In the genomic region with DNA sequence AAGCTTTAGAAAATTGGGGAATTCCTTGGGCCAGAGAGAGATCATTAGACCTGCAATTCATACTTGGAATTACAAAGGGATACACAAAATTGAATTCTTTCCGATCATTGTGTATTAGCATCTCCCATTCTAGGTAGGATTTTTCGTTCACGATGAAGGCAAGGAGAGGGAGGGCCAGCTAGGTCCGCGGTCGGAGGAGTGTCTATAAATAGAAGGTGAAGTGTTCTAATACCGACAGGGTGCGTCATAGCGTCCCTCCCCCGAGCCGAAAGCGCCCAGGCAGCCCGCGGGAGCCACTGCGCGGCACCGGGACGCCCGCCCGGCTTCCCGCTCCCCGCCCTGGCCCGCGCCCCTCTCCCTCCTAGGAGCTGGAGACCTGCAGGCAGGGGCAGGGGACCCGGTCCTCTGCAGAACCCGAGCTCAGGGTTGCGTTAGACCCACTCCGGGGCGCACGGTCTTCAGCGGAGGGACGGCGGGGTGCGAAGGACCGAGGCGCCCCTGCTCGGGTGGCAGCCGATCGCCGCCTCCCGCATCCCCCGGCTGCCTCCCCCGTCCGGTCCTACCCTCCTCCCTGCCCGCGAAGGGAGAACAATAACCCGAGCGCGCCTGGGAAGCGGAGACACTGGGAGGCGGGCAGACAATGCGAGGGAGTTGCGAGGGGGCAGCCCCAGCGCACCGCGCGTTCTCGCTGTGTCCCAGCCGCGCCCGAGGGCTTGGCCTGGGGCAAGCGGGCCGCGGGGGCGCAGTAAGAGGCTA, we compare ENCODE assay signal across 8 cellular contexts.
DNase-seq lines count a peak whose midpoint lies in the region; ATAC-seq and TF ChIP-seq lines count a peak whose summit lies in the region.

No MANE protein-coding gene starts in this region.

- H3K9ac ChIP-seq in HUES64 (ENCODE audit: low read depth, low read length) = peak overlapping the region; percentile 84
- peak overlapping the region; percentile 87 for H3K9ac ChIP-seq in OCI-LY3 (ENCODE audit: low read length)

- peaks cover 66% of the 10 kb centered on the region for H3K27me3 ChIP-seq in HUES64 (ENCODE audit: insufficient read depth, low read length)
- H3K27me3 ChIP-seq in OCI-LY3 (ENCODE audit: low read depth, low read length) = peaks cover 17% of the 10 kb centered on the region

- peak overlapping the region; percentile 62 for H3K27ac ChIP-seq in HUES64 (ENCODE audit: low read depth, low read length)
- H3K27ac ChIP-seq in OCI-LY3 (ENCODE audit: low read length) = peak overlapping the region; percentile 62

- H3K4me1 Mint-ChIP-seq in activated T-cell treated with anti-CD3 and anti-CD28 coated beads, Interleukin-2, amount 50 U/mL, for 24 hours (ENCODE audit: low read depth) = peaks cover 33% of the 10 kb centered on the region
- peaks cover 17% of the 10 kb centered on the region for H3K4me1 Mint-ChIP-seq in stimulated activated effector memory CD8-positive, alpha-beta T cell treated with anti-CD3 and anti-CD28 coated beads, Interleukin-12 subunit alpha, Interleukin-12 subunit beta, amount 100 ng/mL, for 72 hours

- H3K36me3 ChIP-seq in HUES64 (ENCODE audit: insufficient read depth, low read length) (no peaks in the 10 kb centered on the region), OCI-LY3 (replicated peaks; ENCODE audit: low read depth, low read length) (no peaks in the 10 kb centered on the region)

- H3K9me3 ChIP-seq in HUES64 (ENCODE audit: insufficient read depth, low read depth, low read length) (no peaks in the 10 kb centered on the region), OCI-LY3 (ENCODE audit: insufficient read depth, low read length) (no peaks in the 10 kb centered on the region)

- peak overlapping the region; percentile 78 for H3K4me3 Mint-ChIP-seq in activated T-cell treated with anti-CD3 and anti-CD28 coated beads, Interleukin-2, amount 50 U/mL, for 24 hours
- peak overlapping the region; percentile 74 for H3K4me3 Mint-ChIP-seq in stimulated activated effector memory CD8-positive, alpha-beta T cell treated with anti-CD3 and anti-CD28 coated beads, Interleukin-12 subunit alpha, Interleukin-12 subunit beta, amount 100 ng/mL, for 72 hours

- H4K20me1 ChIP-seq in OCI-LY3 (ENCODE audit: insufficient read depth, low read length) = no peaks in the 10 kb centered on the region

- ATAC-seq in GM21526 (IDR thresholded peaks at IDR 0.05; ENCODE audit: low FRiP score, unreplicated experiment) = peak; percentile 81
- peak; percentile 96 for ATAC-seq in esophagus mucosa
- ATAC-seq in stimulated activated effector memory CD8-positive, alpha-beta T cell treated with anti-CD3 and anti-CD28 coated beads, Interleukin-12 subunit alpha, Interleukin-12 subunit beta, amount 100 ng/mL, for 72 hours = peak; percentile 93

- H3K27ac Mint-ChIP-seq in activated T-cell treated with anti-CD3 and anti-CD28 coated beads, Interleukin-2, amount 50 U/mL, for 24 hours = peak overlapping the region; percentile 88
- H3K27ac Mint-ChIP-seq in stimulated activated effector memory CD8-positive, alpha-beta T cell treated with anti-CD3 and anti-CD28 coated beads, Interleukin-12 subunit alpha, Interleukin-12 subunit beta, amount 100 ng/mL, for 72 hours = peak overlapping the region; percentile 82

- H3K4me3 ChIP-seq in HUES64 (ENCODE audit: low read length) (peak overlapping the region; percentile 77), OCI-LY3 (ENCODE audit: low read length) (peak overlapping the region; percentile 82)

- H3K9me3 Mint-ChIP-seq in activated T-cell treated with anti-CD3 and anti-CD28 coated beads, Interleukin-2, amount 50 U/mL, for 24 hours = no peaks in the 10 kb centered on the region
- no peaks in the 10 kb centered on the region for H3K9me3 Mint-ChIP-seq in stimulated activated effector memory CD8-positive, alpha-beta T cell treated with anti-CD3 and anti-CD28 coated beads, Interleukin-12 subunit alpha, Interleukin-12 subunit beta, amount 100 ng/mL, for 72 hours

- H3K4me1 ChIP-seq in HUES64 (ENCODE audit: insufficient read depth, low read length) (peaks cover 18% of the 10 kb centered on the region), OCI-LY3 (ENCODE audit: low read length) (peaks cover 24% of the 10 kb centered on the region)

- no peak; the same call in none of the 2 replicates for TF ChIP-seq CTCF in OCI-LY3 (IDR thresholded peaks at IDR 0.05; ENCODE audit: low read depth, low read length)

- H2AFZ ChIP-seq in OCI-LY3 (ENCODE audit: low read depth, low read length) = peak overlapping the region; percentile 89

- DNase-seq in DMS53 (lab: John Stamatoyannopoulos, UW) (peak; percentile 89), myocyte (ENCODE audit: low read depth) (peak; percentile 93)
- peak; percentile 81 for DNase-seq in activated T-cell treated with anti-CD3 and anti-CD28 coated beads, Interleukin-2, amount 50 U/mL, for 24 hours
- DNase-seq in stimulated activated effector memory CD8-positive, alpha-beta T cell treated with anti-CD3 and anti-CD28 coated beads, Interleukin-12 subunit alpha, Interleukin-12 subunit beta, amount 100 ng/mL, for 72 hours (ENCODE audit: low spot score in 2 of 2) = peak; percentile 56 to 86

- H3K4me2 ChIP-seq in OCI-LY3 (ENCODE audit: low read length) = peak overlapping the region; percentile 100

- WGBS in HUES64 = under 1% methylated on average over 65 of the region's 65 CpGs

- no peaks in the 10 kb centered on the region for H3K79me2 ChIP-seq in OCI-LY3 (ENCODE audit: low read length)

- no peaks in the 10 kb centered on the region for H3K36me3 Mint-ChIP-seq in activated T-cell treated with anti-CD3 and anti-CD28 coated beads, Interleukin-2, amount 50 U/mL, for 24 hours (ENCODE audit: low read depth)
- no peaks in the 10 kb centered on the region for H3K36me3 Mint-ChIP-seq in stimulated activated effector memory CD8-positive, alpha-beta T cell treated with anti-CD3 and anti-CD28 coated beads, Interleukin-12 subunit alpha, Interleukin-12 subunit beta, amount 100 ng/mL, for 72 hours

- no peaks in the 10 kb centered on the region for H3K27me3 Mint-ChIP-seq in activated T-cell treated with anti-CD3 and anti-CD28 coated beads, Interleukin-2, amount 50 U/mL, for 24 hours

Comparison
In these comparisons a context has a peak if more than half of its experiments do, and no peak if none do; other contexts are left out.
1. Peak in every context shown above with its lines: DNase-seq, ATAC-seq, H3K4me3 ChIP-seq and H3K27ac ChIP-seq.